ENCODE assay signal across 8 cellular contexts in the genomic region with DNA sequence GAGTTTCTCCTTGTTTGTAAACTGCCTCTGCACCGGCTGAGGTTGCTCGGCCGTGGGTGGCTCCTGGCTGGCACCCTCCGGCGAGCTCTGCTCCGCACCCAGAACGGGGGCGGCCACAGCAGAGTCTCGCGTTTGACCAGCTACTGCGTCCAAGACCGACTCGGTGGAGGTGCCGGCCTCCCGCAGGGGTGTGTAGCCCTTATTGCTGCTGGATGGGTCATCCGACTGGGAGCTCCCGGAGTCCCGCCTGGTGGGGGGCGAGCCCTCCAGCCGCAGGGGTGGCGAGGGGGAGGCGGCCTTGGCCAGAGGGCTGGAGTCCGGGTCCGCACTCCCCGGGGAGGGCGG. TPM values are rescaled to one million over a fixed set of nuclear protein-coding genes. Genes with fewer than 3 reads are reported as not detected.
DNase-seq lines count a peak whose midpoint lies in the region; ATAC-seq and TF ChIP-seq lines count a peak whose summit lies in the region.

No MANE protein-coding gene starts in this region.

- peak overlapping the region; percentile 33; the same call in 1 of the 2 replicates for H3K9ac ChIP-seq in HUES48 (ENCODE audit: low read depth, low read length)

- DNase-seq in breast epithelium (ENCODE audit: low spot score in 2 of 2) (peak in 1 of 2 donors; percentile 19), MCF 10A (ENCODE audit: unreplicated experiment) (no peak), kidney epithelial cell (ENCODE audit: low read depth) (no peak), aorta (peak; percentile 48 to 72), NCI-H1436 (lab: John Stamatoyannopoulos, UW) (no peak), DMS 273 (lab: John Stamatoyannopoulos, UW; ENCODE audit: unreplicated experiment) (no peak)
- DNase-seq in stimulated activated CD8-positive, alpha-beta memory T cell treated with anti-CD3 and anti-CD28 coated beads, Interleukin-4, amount 100 ng/mL, for 48 hours: no peak

- intact Hi-C loops in breast epithelium (cut with DNase I; ENCODE audit: low total_unique reads): no loop called here
- intact Hi-C loops in MCF 10A (cut with micrococcal nuclease): no loop called here
- intact Hi-C loops in aorta (cut with DNase I): no loop called here

- H3K27ac ChIP-seq in breast epithelium (peak overlapping the region in 1 of 2 donors; percentile 0), HUES48 (ENCODE audit: low read depth, low read length) (no peak overlapping the region), aorta (ENCODE audit: low read depth in 1 of 2, low read length in 2 of 2) (no peak overlapping the region)

- CTCF ChIA-PET in MCF 10A (lab: Yijun Ruan, JAX): interaction anchor here (0.6 to 2.8 kb wide), 2 partner anchors 11 to 270 kb away, joined by 3 to 19 read pairs; no protein-coding TSS in a partner anchor

- no peaks in the 10 kb centered on the region for H3K4me1 Mint-ChIP-seq in MCF 10A (ENCODE audit: insufficient read depth, unreplicated experiment)

- H3K9me3 ChIP-seq in breast epithelium (no peaks in the 10 kb centered on the region), HUES48 (ENCODE audit: control insufficient read depth, insufficient read depth, low read length) (no peaks in the 10 kb centered on the region), aorta (ENCODE audit: control insufficient read depth, low read length) (no peaks in the 10 kb centered on the region)

- H3K9me3 Mint-ChIP-seq in MCF 10A (ENCODE audit: unreplicated experiment): no peaks in the 10 kb centered on the region

- H3K36me3 ChIP-seq in breast epithelium (no peaks in the 10 kb centered on the region), HUES48 (ENCODE audit: control insufficient read depth, insufficient read depth, low read length) (no peaks in the 10 kb centered on the region), kidney epithelial cell (ENCODE audit: control insufficient read depth, insufficient read depth, low read length) (no peaks in the 10 kb centered on the region), aorta (ENCODE audit: control insufficient read depth in 1 of 2, insufficient read depth in 2 of 2, low read length in 1 of 2) (no peaks in the 10 kb centered on the region)

- TF ChIP-seq CTCF in breast epithelium (IDR thresholded peaks at IDR 0.05) (no peak), MCF 10A (IDR thresholded peaks at IDR 0.05; ENCODE audit: unreplicated experiment) (no peak), kidney epithelial cell (IDR thresholded peaks at IDR 0.05; ENCODE audit: insufficient read depth, low read length, poor library complexity, severe bottlenecking) (no peak)

- no peaks in the 10 kb centered on the region for H3K4me1 ChIP-seq in breast epithelium
- H3K4me1 ChIP-seq in HUES48 (ENCODE audit: control insufficient read depth, insufficient read depth, low read length): peaks cover 26% of the 10 kb centered on the region
- H3K4me1 ChIP-seq in aorta (ENCODE audit: control insufficient read depth in 1 of 2, insufficient read depth in 2 of 2, low read length in 2 of 2): no peaks in the 10 kb centered on the region

- WGBS in aorta, 2 donors: 5 to 7% methylated on average over 16 to 26 of the region's 26 CpGs

- no peak for ATAC-seq in aorta (ENCODE audit: low FRiP score)

- H3K36me3 Mint-ChIP-seq in MCF 10A (ENCODE audit: insufficient read depth, unreplicated experiment): no peaks in the 10 kb centered on the region

- H3K27me3 ChIP-seq in breast epithelium (peaks cover 0 to 25% of the 10 kb centered on the region in 2 donors), HUES48 (ENCODE audit: control insufficient read depth, insufficient read depth, low read length) (peaks cover 47% of the 10 kb centered on the region), kidney epithelial cell (ENCODE audit: control insufficient read depth, insufficient read depth, low read length) (peaks cover 22% of the 10 kb centered on the region), aorta (ENCODE audit: control insufficient read depth in 1 of 2, insufficient read depth in 2 of 2, low read length in 1 of 2) (no peaks in the 10 kb centered on the region)

- TF ChIP-seq POLR2A in breast epithelium (IDR thresholded peaks at IDR 0.05): no peak

- peak overlapping the region in 2 of 3 donors; percentile 58 to 79 for H3K4me3 ChIP-seq in breast epithelium
- H3K4me3 ChIP-seq in HUES48 (ENCODE audit: low read depth, low read length): peak overlapping the region; percentile 71
- H3K4me3 ChIP-seq in kidney epithelial cell (ENCODE audit: low read depth, low read length): peak overlapping the region; percentile 43
- H3K4me3 ChIP-seq in aorta (ENCODE audit: low read length in 2 of 2): no peak overlapping the region

- H3K4me3 Mint-ChIP-seq in MCF 10A (ENCODE audit: unreplicated experiment): no peak overlapping the region

- POLR2A ChIA-PET in MCF 10A (lab: Yijun Ruan, JAX): no interaction called here

- no TSS peak for BruUV-seq in MCF 10A (replicated peaks; lab: Mats Ljungman, UMichigan)

- peaks cover 36% of the 10 kb centered on the region for H3K27me3 Mint-ChIP-seq in MCF 10A (ENCODE audit: insufficient read depth, unreplicated experiment)

- no peak overlapping the region for H3K27ac Mint-ChIP-seq in MCF 10A (ENCODE audit: low read depth, unreplicated experiment)

RNA-seq across cellular contexts. Expression of a gene that starts 5.1 kb away (rescaled TPM):
- total RNA-seq in breast epithelium (1 to 10 TPM in 1 of 3 donors, under 1 TPM in 2; 0.16 to 1.2 (median 0.98) TPM), MCF 10A (2022) (not detected in 2 replicates), kidney epithelial cell (4.9 and 8.1 TPM in 2 replicates), aorta (under 1 TPM; 0.06 to 0.15 TPM)
- polyA plus RNA-seq in aorta: under 1 TPM in 1 of 2 donors, not detected in 1; 0.03 TPM

Comparison
In these comparisons a context has a peak if more than half of its experiments do, and no peak if none do; other contexts are left out.
1. DNase-seq: peak in aorta (2 of 2); none in MCF 10A (single experiment), kidney epithelial cell (single experiment), NCI-H1436 (single experiment), stimulated activated CD8-positive, alpha-beta memory T cell treated with anti-CD3 and anti-CD28 coated beads, Interleukin-4, amount 100 ng/mL, for 48 hours (single experiment) and DMS 273 (single experiment).
2. H3K4me3 ChIP-seq: peak in breast epithelium (2 of 3), HUES48 (single experiment) and kidney epithelial cell (single experiment); none in aorta (0 of 2).